8 cellular contexts compared by ENCODE assay signal in the genomic region with DNA sequence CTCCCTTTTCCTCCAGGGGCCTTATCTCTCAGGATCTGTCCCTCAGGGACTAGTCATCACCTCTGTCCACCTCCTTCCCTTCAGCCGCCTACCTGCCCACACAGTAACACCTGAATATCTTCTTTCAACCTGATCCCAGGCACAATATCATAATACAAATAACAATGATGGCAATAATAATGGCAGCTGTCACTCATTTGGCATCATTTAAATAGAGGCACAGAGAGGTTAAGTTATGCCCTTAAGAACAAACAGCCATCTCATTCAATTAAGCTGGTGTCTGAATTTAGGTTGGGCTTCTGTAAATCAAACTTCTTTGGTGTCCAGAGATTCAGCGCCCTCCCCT. TPM values are rescaled to one million over a fixed set of nuclear protein-coding genes. Genes with fewer than 3 reads are reported as not detected.
A peak's percentile ranks its signal among the peaks of the same experiment; 100 is the strongest.
DNase-seq lines count a peak whose midpoint lies in the region; ATAC-seq, FAIRE-seq and TF ChIP-seq lines count a peak whose summit lies in the region.
"Had no signal": no experiment of that assay in that cellular context is flagged by ENCODE, and none has a peak within 500 bp of the region (broad histone marks: within the 10 kb centered on the region; RNA-seq: fewer than 3 reads in every experiment).

No MANE protein-coding gene starts in this region.

- H3K36me3 Mint-ChIP-seq in activated T-helper 2 cell treated with anti-CD3 and anti-CD28 coated beads, Interferon-gamma antibody, Interleukin-2, Interleukin-4, amounts not matched to agents 10 μg/mL and 5 μg/mL and 100 μg/mL, durations not matched to agents 14 hours and 24 hours and 36 hours (ENCODE audit: low read depth) = peaks cover 5% of the 10 kb centered on the region

- 52% methylated on average over 2 of the region's 2 CpGs for WGBS in HepG2 (ENCODE audit: low lambda C conversion rate)
- WGBS in stomach, 5 donors = 48 to 63% (median 53%) methylated on average over 2 of the region's 2 CpGs

- ATAC-seq in HepG2 = no peak

- H3K27me3 ChIP-seq in HepG2 (ENCODE audit: control insufficient read depth in 1 of 2, insufficient read depth in 2 of 2, low read length in 2 of 2) (no peaks in the 10 kb centered on the region), stomach (no peaks in the 10 kb centered on the region)
- H3K27me3 ChIP-seq: pancreas had no signal

- TF ChIP-seq CTCF in HepG2 (CRISPR knock-in tag; IDR thresholded peaks at IDR 0.05) (no peak), stomach (IDR thresholded peaks at IDR 0.05) (no peak)

- H3K4me1 ChIP-seq in HepG2 (ENCODE audit: insufficient read depth, low read length) = peaks cover 56% of the 10 kb centered on the region
- peaks cover 57 to 85% (median 66%) of the 10 kb centered on the region in 4 donors for H3K4me1 ChIP-seq in stomach

- peaks cover 24% of the 10 kb centered on the region for H3K4me1 Mint-ChIP-seq in activated T-helper 2 cell treated with anti-CD3 and anti-CD28 coated beads, Interferon-gamma antibody, Interleukin-2, Interleukin-4, amounts not matched to agents 10 μg/mL and 5 μg/mL and 100 μg/mL, durations not matched to agents 14 hours and 24 hours and 36 hours (ENCODE audit: low read depth)

- TF ChIP-seq POLR2A in HepG2 (IDR thresholded peaks at IDR 0.05; ENCODE audit: insufficient read depth in 1 of 2, low read depth in 2 of 2, low read length in 2 of 2) (no peak), stomach (IDR thresholded peaks at IDR 0.05) (no peak)

- H3K9me3 ChIP-seq in KOPT-K1 (ENCODE audit: insufficient read depth, low read length, poor library complexity, severe bottlenecking) (no peaks in the 10 kb centered on the region), HepG2 (ENCODE audit: low read length) (no peaks in the 10 kb centered on the region), stomach (no peaks in the 10 kb centered on the region)
- H3K9me3 ChIP-seq: pancreas had no signal

- H3K9ac ChIP-seq in HepG2 (ENCODE audit: insufficient read depth, low read depth, low read length) = no peak overlapping the region

- H4K20me1 ChIP-seq in HepG2 (ENCODE audit: insufficient read depth, low read length) = no peaks in the 10 kb centered on the region

- H3K27ac ChIP-seq in KOPT-K1 (ENCODE audit: low read depth, low read length, poor library complexity, severe bottlenecking) (peak overlapping the region; percentile 50), HepG2 (ENCODE audit: extremely low read length, insufficient read depth, low read length) (no peak overlapping the region), stomach (peak overlapping the region; percentile 80 to 97 (median 87))

- H3K4me3 ChIP-seq in HepG2 (replicated peaks in 1 of 3; ENCODE audit: insufficient read depth in 1 of 3, low read depth in 2 of 3, low read length in 3 of 3) (no peak overlapping the region), stomach (no peak overlapping the region)

- H3K27ac Mint-ChIP-seq in activated T-helper 2 cell treated with anti-CD3 and anti-CD28 coated beads, Interferon-gamma antibody, Interleukin-2, Interleukin-4, amounts not matched to agents 10 μg/mL and 5 μg/mL and 100 μg/mL, durations not matched to agents 14 hours and 24 hours and 36 hours = peak overlapping the region; percentile 76

- H3K36me3 ChIP-seq in KOPT-K1 (ENCODE audit: insufficient read depth, low read length) = peaks cover 42% of the 10 kb centered on the region
- peaks cover 6 to 12% of the 10 kb centered on the region in 2 experiments; a peak in 3 of 5 replicates for H3K36me3 ChIP-seq in HepG2 (replicated peaks in 1 of 2; ENCODE audit: control insufficient read depth in 1 of 2, insufficient read depth in 2 of 2, low read length in 2 of 2)
- H3K36me3 ChIP-seq in stomach = peaks cover 15 to 34% (median 29%) of the 10 kb centered on the region in 4 donors

- no peaks in the 10 kb centered on the region for H3K9me3 Mint-ChIP-seq in activated T-helper 2 cell treated with anti-CD3 and anti-CD28 coated beads, Interferon-gamma antibody, Interleukin-2, Interleukin-4, amounts not matched to agents 10 μg/mL and 5 μg/mL and 100 μg/mL, durations not matched to agents 14 hours and 24 hours and 36 hours

- H2AFZ ChIP-seq in HepG2 (ENCODE audit: low read length) = no peak overlapping the region

- in situ Hi-C loops in HepG2 (cut with HindIII; ENCODE audit: extremely low pct_ligation_motif_present, low pct_unique_long_range_greater_than_20kb) = loop anchor here (5.0 kb wide), 1 partner anchor 51 kb away; no protein-coding TSS in a partner anchor

- H3K4me2 ChIP-seq in HepG2 (ENCODE audit: low read depth, low read length) = no peak overlapping the region

- TF ChIP-seq RAD21 in HepG2 (CRISPR knock-in tag; IDR thresholded peaks at IDR 0.05) = no peak

- TF ChIP-seq EP300 in HepG2 (IDR thresholded peaks at IDR 0.05; ENCODE audit: low read depth in 2 of 2, low read length in 2 of 2) (no peak), HepG2 (CRISPR knock-in tag; IDR thresholded peaks at IDR 0.05; ENCODE audit: borderline replicate concordance) (no peak), stomach (IDR thresholded peaks at IDR 0.05) (no peak)

- no peaks in the 10 kb centered on the region for H3K79me2 ChIP-seq in HepG2 (ENCODE audit: insufficient read depth, low read length)

- H3K4me3 Mint-ChIP-seq in activated T-helper 2 cell treated with anti-CD3 and anti-CD28 coated beads, Interferon-gamma antibody, Interleukin-2, Interleukin-4, amounts not matched to agents 10 μg/mL and 5 μg/mL and 100 μg/mL, durations not matched to agents 14 hours and 24 hours and 36 hours (ENCODE audit: low read depth) = peak overlapping the region; percentile 11

- BruUV-seq in HepG2 (replicated peaks; lab: Mats Ljungman, UMichigan) = no TSS peak

- POLR2A ChIA-PET in HepG2 (lab: Yijun Ruan, JAX) = interaction anchor here (0.8 to 3.2 kb wide), 12 partner anchors 12 to 66 kb away, joined by 3 to 26 read pairs (median 7); partner anchors contain the start of genes AHDC1 and WASF2

- DNase-seq in activated T-helper 2 cell treated with anti-CD3 and anti-CD28 coated beads, Interferon-gamma antibody, Interleukin-2, Interleukin-4, amounts not matched to agents 10 μg/mL and 5 μg/mL and 100 μg/mL, durations not matched to agents 14 hours and 24 hours and 36 hours (ENCODE audit: low spot score) = no peak
- DNase-seq in HepG2 (ENCODE audit: low spot score) = no peak
- no peak for DNase-seq in stomach
- no peak for DNase-seq in NCI-H526 (lab: John Stamatoyannopoulos, UW)
- DNase-seq in middle frontal gyrus (ENCODE audit: extremely low spot score, low spot score) = no peak
- DNase-seq in SW 1271 (lab: John Stamatoyannopoulos, UW) = no peak

- FAIRE-seq in HepG2 (lab: Jason Lieb, UNC) = no peak
- FAIRE-seq: pancreas had no signal

- intact Hi-C loops in activated T-helper 2 cell treated with anti-CD3 and anti-CD28 coated beads, Interferon-gamma antibody, Interleukin-2, Interleukin-4, amounts not matched to agents 10 μg/mL and 5 μg/mL and 100 μg/mL, durations not matched to agents 14 hours and 24 hours and 36 hours (cut with micrococcal nuclease) = loop anchor here (1.0 to 5.0 kb wide), 3 partner anchors 34 to 106 kb away; no protein-coding TSS in a partner anchor
- intact Hi-C loops in HepG2 (cut with micrococcal nuclease; ENCODE audit: unreplicated experiment) (loop anchor here (1.0 kb wide), 1 partner anchor 50 kb away; no protein-coding TSS in a partner anchor), stomach (cut with DNase I; ENCODE audit: low total_unique reads) (loop anchor here (5.0 kb wide), 1 partner anchor 51 kb away; no protein-coding TSS in a partner anchor)

- CTCF ChIA-PET in HepG2 (lab: Yijun Ruan, JAX; ENCODE audit: low intra/inter-chr PET ratio, low total read pairs) = interaction anchor here (1.1 to 2.0 kb wide), 5 partner anchors 12 to 107 kb away, joined by 3 to 24 read pairs (median 4); partner anchors contain the start of gene AHDC1

- no peaks in the 10 kb centered on the region for H3K27me3 Mint-ChIP-seq in activated T-helper 2 cell treated with anti-CD3 and anti-CD28 coated beads, Interferon-gamma antibody, Interleukin-2, Interleukin-4, amounts not matched to agents 10 μg/mL and 5 μg/mL and 100 μg/mL, durations not matched to agents 14 hours and 24 hours and 36 hours (ENCODE audit: low read depth)

TF ChIP-seq in HepG2, 621 proteins besides CTCF, POLR2A, EP300 and RAD21 (continues in another document):
- TF ChIP-seq NRL (CRISPR knock-in tag; IDR thresholded peaks at IDR 0.05; ENCODE audit: borderline replicate concordance) (no peak), ZNF768 (CRISPR knock-in tag; IDR thresholded peaks at IDR 0.05) (peak; percentile 12; the same call in 1 of the 2 replicates), ZNF816 (CRISPR knock-in tag; IDR thresholded peaks at IDR 0.05; ENCODE audit: borderline replicate concordance) (no peak), ZNF562 (CRISPR knock-in tag; IDR thresholded peaks at IDR 0.05; ENCODE audit: borderline replicate concordance) (no peak), ZNF547 (CRISPR knock-in tag; IDR thresholded peaks at IDR 0.05) (no peak)

RNA-seq across cellular contexts. Expression of gene AHDC1, which starts 47.5 kb away (rescaled TPM):
- 28.5 and 29.3 TPM in 2 replicates for total RNA-seq in activated T-helper 2 cell treated with anti-CD3 and anti-CD28 coated beads, Interferon-gamma antibody, Interleukin-2, Interleukin-4, amounts not matched to agents 10 μg/mL and 5 μg/mL and 100 μg/mL, durations not matched to agents 14 hours and 24 hours and 36 hours
- total RNA-seq in HepG2 (2016; rRNA removed; fragmentation: Illumina TruSeq; extraction: Trizol) (2.6 and 2.7 TPM in 2 replicates), stomach (10 to 100 TPM; 10.8 to 95.0 (median 35.1) TPM)
- total RNA-seq in HepG2 (2016; cell fraction: cytosol; rRNA removed; fragmentation: Illumina TruSeq; extraction: Trizol; ENCODE audit: low read depth) = 1.9 and 2.6 TPM in 2 replicates
- total RNA-seq in HepG2 (2016; cell fraction: insoluble cytoplasmic fraction; rRNA removed; fragmentation: Illumina TruSeq; extraction: Trizol) = 3.1 and 3.5 TPM in 2 replicates
- total RNA-seq in HepG2 (2016; cell fraction: membrane; rRNA removed; fragmentation: Illumina TruSeq; extraction: Trizol) = 1.6 and 2.4 TPM in 2 replicates
- total RNA-seq in HepG2 (2016; cell fraction: nucleus; rRNA removed; fragmentation: Illumina TruSeq; extraction: Trizol) = 3.0 and 6.6 TPM in 2 replicates
- polyA plus RNA-seq in HepG2 (2011; rRNA removed) (1.0 and 1.2 TPM in 2 replicates), stomach (10 to 100 TPM in 1 of 3 donors, 1 to 10 TPM in 2; 5.8 to 10.3 (median 8.3) TPM)
- polyA plus RNA-seq in HepG2 (2011; cell fraction: cytosol; rRNA removed) = 0.52 and 0.72 TPM in 2 replicates
- polyA plus RNA-seq in HepG2 (2011; cell fraction: nucleus; rRNA removed) = 7.0 and 8.3 TPM in 2 replicates
- polyA plus RNA-seq in HepG2 (2012) = 4.7 and 7.3 TPM in 2 replicates
- 0.24 and 0.35 TPM in 2 replicates for polyA plus RNA-seq in HepG2 (2016; cell fraction: cytosol; fragmentation: Illumina TruSeq; extraction: Trizol; ENCODE audit: low read depth)
- polyA plus RNA-seq in HepG2 (2016; cell fraction: insoluble cytoplasmic fraction; fragmentation: Illumina TruSeq; extraction: Trizol; ENCODE audit: low read depth) = 3.9 and 4.0 TPM in 2 replicates
- polyA plus RNA-seq in HepG2 (2016; cell fraction: membrane; fragmentation: Illumina TruSeq; extraction: Trizol; ENCODE audit: low read depth) = 0.32 and 0.57 TPM in 2 replicates
- 12.2 and 16.8 TPM in 2 replicates for polyA plus RNA-seq in HepG2 (2016; cell fraction: nucleus; fragmentation: Illumina TruSeq; extraction: Trizol; ENCODE audit: insufficient read depth, low read depth)
- polyA minus RNA-seq in HepG2 (2011; rRNA and poly(A)+ RNA removed; ENCODE audit: low replicate concordance) = 3.1 and 6.5 TPM in 2 replicates
- 3.1 and 3.7 TPM in 2 replicates for polyA minus RNA-seq in HepG2 (2011; cell fraction: cytosol; rRNA and poly(A)+ RNA removed)
- 5.1 and 5.3 TPM in 2 replicates for polyA minus RNA-seq in HepG2 (2011; cell fraction: nucleus; rRNA and poly(A)+ RNA removed)
